20 cellular contexts compared by ENCODE assay signal in genomic region chr14:102007916-102008418, GRCh38. TPM values are rescaled to one million over a fixed set of nuclear protein-coding genes. Genes with fewer than 3 reads are reported as not detected.
DNase-seq lines count a peak whose midpoint lies in the region; ATAC-seq and TF ChIP-seq lines count a peak whose summit lies in the region.
"Had no signal": no experiment of that assay in that cellular context is flagged by ENCODE, and none has a peak within 500 bp of the region (broad histone marks: within the 10 kb centered on the region; RNA-seq: fewer than 3 reads in every experiment).

No MANE protein-coding gene starts in this region.

- no peaks in the 10 kb centered on the region for H3K27me3 Mint-ChIP-seq in WTC11 (ENCODE audit: low read depth)
- H3K27me3 Mint-ChIP-seq: B cell had no signal

- POLR2A ChIA-PET in WTC11 (lab: Charles Lee), result no interaction called here

- H3K27ac Mint-ChIP-seq in WTC11, result no peak overlapping the region
- H3K27ac Mint-ChIP-seq: B cell had no signal

- no peaks in the 10 kb centered on the region for H3K9me3 Mint-ChIP-seq in WTC11

- ATAC-seq in WTC11 (peak; percentile 60), HG03457 (IDR thresholded peaks at IDR 0.05; ENCODE audit: unreplicated experiment) (no peak)

- CTCF ChIA-PET in WTC11 (lab: Charles Lee), result no interaction called here

- DNase-seq in NCI-H146 (lab: John Stamatoyannopoulos, UW) (peak; percentile 35), NCI-H146 treated with DMSO at 0.1 percent for 48 hours (lab: John Stamatoyannopoulos, UW; ENCODE audit: unreplicated experiment) (no peak), ELF-1 (ENCODE audit: low read depth, low spot score) (peak; percentile 83), WTC11 (ENCODE audit: low spot score) (no peak), myocyte (ENCODE audit: low read depth) (peak; percentile 26), NCI-H82 (lab: John Stamatoyannopoulos, UW) (no peak)
- no peak for DNase-seq in NK-92 treated with Interleukin-12 subunit alpha and Interleukin-12 subunit beta, amount 100 ng/mL, for 24 hours (lab: John Stamatoyannopoulos, UW)
- DNase-seq: 8988T, DMS79 treated with DMSO at 0.1 percent for 48 hours, H7, IMR-90, Kasumi-1, MG63, NCI-H1048, NCI-H2171 treated with DMSO at 0.1 percent for 48 hours, NCI-H446 treated with DMSO at 0.1 percent for 48 hours, OCI-M1, Right ventricle myocardium superior had no signal

- TF ChIP-seq CTCF in WTC11 (IDR thresholded peaks at IDR 0.05), result no peak

- no peaks in the 10 kb centered on the region for H3K4me1 Mint-ChIP-seq in WTC11
- H3K4me1 Mint-ChIP-seq: B cell had no signal

- peaks cover 92% of the 10 kb centered on the region for H3K36me3 Mint-ChIP-seq in WTC11

- H3K4me3 Mint-ChIP-seq in WTC11, result no peak overlapping the region
- H3K4me3 Mint-ChIP-seq: B cell had no signal

TF ChIP-seq in WTC11, 78 proteins besides CTCF, POLR2A, EP300 and RAD21:
- TF ChIP-seq IRF2 (CRISPR knock-in tag; IDR thresholded peaks at IDR 0.05; ENCODE audit: borderline replicate concordance, low read depth) (no peak), ZBTB43 (CRISPR knock-in tag; IDR thresholded peaks at IDR 0.05) (no peak), CDX4 (CRISPR knock-in tag; IDR thresholded peaks at IDR 0.05; ENCODE audit: borderline replicate concordance) (no peak), USF1 (CRISPR knock-in tag; IDR thresholded peaks at IDR 0.05) (no peak), CBFB (CRISPR knock-in tag; IDR thresholded peaks at IDR 0.05; ENCODE audit: low read depth) (no peak), EMX1 (CRISPR knock-in tag; IDR thresholded peaks at IDR 0.05) (no peak), TP53 (CRISPR knock-in tag; IDR thresholded peaks at IDR 0.05) (no peak), E2F5 (CRISPR knock-in tag; IDR thresholded peaks at IDR 0.05) (no peak), E2F1 (CRISPR knock-in tag; IDR thresholded peaks at IDR 0.05) (no peak), ZNF232 (CRISPR knock-in tag; IDR thresholded peaks at IDR 0.05) (no peak), ESRRA (CRISPR knock-in tag; IDR thresholded peaks at IDR 0.05; ENCODE audit: borderline replicate concordance) (no peak), MXD4 (CRISPR knock-in tag; IDR thresholded peaks at IDR 0.05; ENCODE audit: borderline replicate concordance) (no peak), ATF3 (CRISPR knock-in tag; conservative IDR thresholded peaks at IDR 0.05) (no peak)

RNA-seq across cellular contexts. Expression of gene DYNC1H1, which starts 43.6 kb away (rescaled TPM):
- total RNA-seq in WTC11 (2021) (382 to 438 TPM (median 392 TPM) in 3 replicates), myocyte (521 and 604 TPM in 2 replicates)
- 481 TPM for polyA plus RNA-seq in myocyte (2012)

Comparison
In these comparisons a context has a peak if more than half of its experiments do, and no peak if none do; other contexts are left out.
1. DNase-seq: peak in NCI-H146 (single experiment), ELF-1 (single experiment) and myocyte (single experiment); none in NCI-H146 treated with DMSO at 0.1 percent for 48 hours (single experiment), WTC11 (single experiment), NK-92 treated with Interleukin-12 subunit alpha and Interleukin-12 subunit beta, amount 100 ng/mL, for 24 hours (single experiment) and NCI-H82 (single experiment).